22 cellular contexts compared by ENCODE assay signal in the genomic region with DNA sequence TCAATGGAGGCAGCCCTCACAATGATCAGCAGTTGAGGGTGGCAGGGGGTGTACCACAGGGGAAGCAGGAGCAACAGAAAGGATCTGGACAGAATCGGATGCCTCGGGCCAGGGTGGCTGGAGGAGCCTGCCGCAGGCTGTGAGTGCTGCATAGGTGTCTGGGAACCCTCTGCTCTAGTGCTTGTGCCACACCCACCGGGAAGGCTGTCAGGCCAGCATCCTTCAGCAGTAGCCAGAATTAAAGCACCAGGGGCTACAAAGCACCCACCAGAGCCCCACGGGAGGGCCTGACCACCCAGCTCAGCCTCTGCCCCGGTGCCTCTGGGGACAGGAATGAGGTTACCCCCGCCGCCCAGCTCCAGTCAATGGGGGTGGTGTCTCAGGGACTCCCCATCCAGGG.
"Had no signal": no experiment of that assay in that cellular context is flagged by ENCODE, and none has a peak within 500 bp of the region (broad histone marks: within the 10 kb centered on the region; RNA-seq: fewer than 3 reads in every experiment).

No MANE protein-coding gene starts in this region.

- DNase-seq: cortex of kidney; effector memory CD8-positive, alpha-beta T cell; foreskin fibroblast; gastrocnemius medialis; head of caudate nucleus; mammary epithelial cell; mesendoderm; midbrain; naive thymus-derived CD4-positive, alpha-beta T cell; nucleus accumbens; stimulated activated CD4-positive, alpha-beta T cell treated with anti-CD3 and anti-CD28 coated beads, Interleukin-2, amount 100 ng/mL, for 24 hours; stimulated activated CD4-positive, alpha-beta T cell treated with anti-CD3 and anti-CD28 coated beads, Interleukin-4, amount 100 ng/mL, for 24 hours; stimulated activated naive CD4-positive, alpha-beta T cell treated with Interleukin-2 at 50 U/mL for 16 hours; stomach; thyroid gland; trophoblast cell had no signal

- H3K4me3 ChIP-seq: gastrocnemius medialis, prostate gland, right atrium auricular region, stomach, thyroid gland, vagina had no signal

- H3K27ac ChIP-seq: gastrocnemius medialis, right atrium auricular region, thyroid gland, vagina had no signal

- H3K9me3 ChIP-seq: gastrocnemius medialis, prostate gland, right atrium auricular region, stomach, thyroid gland, vagina had no signal

- H3K4me1 ChIP-seq: prostate gland had no signal

- H3K36me3 ChIP-seq: prostate gland, thyroid gland had no signal

- H3K27me3 ChIP-seq: gastrocnemius medialis, right atrium auricular region, stomach, thyroid gland, vagina had no signal

- ATAC-seq: effector memory CD8-positive, alpha-beta T cell; esophagus mucosa; gastrocnemius medialis; naive thymus-derived CD4-positive, alpha-beta T cell; sciatic nerve; stimulated activated effector memory CD8-positive, alpha-beta T cell treated with anti-CD3 and anti-CD28 coated beads, Interleukin-12 subunit alpha, Interleukin-12 subunit beta, amount 100 ng/mL, for 72 hours had no signal
